ENCODE assay signal across 9 cellular contexts in genomic region chr17:77736207-77736600, GRCh38.
DNase-seq lines count a peak whose midpoint lies in the region; ATAC-seq and TF ChIP-seq lines count a peak whose summit lies in the region.
"Had no signal": no experiment of that assay in that cellular context is flagged by ENCODE, and none has a peak within 500 bp of the region (broad histone marks: within the 10 kb centered on the region; RNA-seq: fewer than 3 reads in every experiment).

No MANE protein-coding gene starts in this region.

- ATAC-seq in gastrocnemius medialis, result no peak
- no peak for ATAC-seq in mucosa of descending colon
- ATAC-seq in GM21723 (IDR thresholded peaks at IDR 0.05; ENCODE audit: unreplicated experiment), result no peak

- H3K27me3 ChIP-seq in esophagus (ENCODE audit: control insufficient read depth in 1 of 2, insufficient read depth in 2 of 2, low read length in 2 of 2), result no peaks in the 10 kb centered on the region
- H3K27me3 ChIP-seq in gastrocnemius medialis, result peaks cover 0 to 17% (median 17%) of the 10 kb centered on the region in 3 donors

- H3K4me3 ChIP-seq in esophagus (ENCODE audit: low read depth in 1 of 2, low read length in 2 of 2) (no peak overlapping the region), gastrocnemius medialis (no peak overlapping the region), mucosa of descending colon (no peak overlapping the region)

- no peak for TF ChIP-seq CTCF in gastrocnemius medialis (IDR thresholded peaks at IDR 0.05 in 4 of 5, conservative IDR thresholded peaks at IDR 0.05 in 1 of 5)
- TF ChIP-seq CTCF in mucosa of descending colon (IDR thresholded peaks at IDR 0.05), result no peak

- 33 to 36% methylated on average over 17 of the region's 17 CpGs for WGBS in esophagus, 2 donors

- intact Hi-C loops in gastrocnemius medialis (cut with DNase I; ENCODE audit: low total_unique reads) (no loop called here), mucosa of descending colon (cut with DNase I, micrococcal nuclease) (no loop called here)

- no peak for TF ChIP-seq POLR2A in gastrocnemius medialis (IDR thresholded peaks at IDR 0.05)

- H3K9me3 ChIP-seq in esophagus (ENCODE audit: control insufficient read depth in 2 of 2, insufficient read depth in 1 of 2, low read depth in 1 of 2, low read length in 1 of 2) (peaks cover 0 to 5% of the 10 kb centered on the region in 2 donors), gastrocnemius medialis (peaks cover 0 to 3% (median 0%) of the 10 kb centered on the region in 3 donors), mucosa of descending colon (no peaks in the 10 kb centered on the region)

- H3K27ac ChIP-seq in esophagus (ENCODE audit: low read depth in 2 of 2, low read length in 1 of 2), result peak overlapping the region; percentile 17 to 50
- peak overlapping the region; percentile 16 to 74 (median 66) for H3K27ac ChIP-seq in gastrocnemius medialis

- H3K36me3 ChIP-seq in esophagus (ENCODE audit: control insufficient read depth in 2 of 2, insufficient read depth in 2 of 2, low read length in 1 of 2) (no peaks in the 10 kb centered on the region), gastrocnemius medialis (no peaks in the 10 kb centered on the region), mucosa of descending colon (ENCODE audit: low read depth) (no peaks in the 10 kb centered on the region)

- in situ Hi-C loops in gastrocnemius medialis (cut with MboI; ENCODE audit: low sequenced_read_pairs in 4 of 4), result loop anchor here in 1 of 4 donors (25.0 kb wide), 1 partner anchor 699 kb away; no protein-coding TSS in a partner anchor

- H3K4me1 ChIP-seq in esophagus (ENCODE audit: control insufficient read depth in 2 of 2, insufficient read depth in 2 of 2, low read length in 1 of 2), result peaks cover 6 to 7% of the 10 kb centered on the region in 2 donors
- H3K4me1 ChIP-seq in gastrocnemius medialis, result peaks cover 27 to 28% of the 10 kb centered on the region in 2 donors
- peaks cover 5% of the 10 kb centered on the region for H3K4me1 ChIP-seq in mucosa of descending colon (ENCODE audit: low read depth)

- DNase-seq in NCI-H1436 treated with DMSO at 0.1 percent for 48 hours (lab: John Stamatoyannopoulos, UW) (peak; percentile 4), NCI-H1436 (lab: John Stamatoyannopoulos, UW) (no peak), NCI-H2029 treated with DMSO at 0.1 percent for 48 hours (lab: John Stamatoyannopoulos, UW) (peak; percentile 82), gastrocnemius medialis (no peak), 8988T (no peak), mucosa of descending colon (no peak)
- DNase-seq: activated CD4-positive, alpha-beta memory T cell treated with anti-CD3 and anti-CD28 coated beads, Interleukin-2, amount 10 ng/mL, durations not matched to agents 7 days and 5 days had no signal

Comparison
In these comparisons a context has a peak if more than half of its experiments do, and no peak if none do; other contexts are left out.
1. DNase-seq: peak in NCI-H1436 treated with DMSO at 0.1 percent for 48 hours (single experiment) and NCI-H2029 treated with DMSO at 0.1 percent for 48 hours (single experiment); none in NCI-H1436 (single experiment), gastrocnemius medialis (0 of 2), 8988T (single experiment) and mucosa of descending colon (0 of 3).